Comparison of ENCODE assay signal across 9 cellular contexts in the genomic region with DNA sequence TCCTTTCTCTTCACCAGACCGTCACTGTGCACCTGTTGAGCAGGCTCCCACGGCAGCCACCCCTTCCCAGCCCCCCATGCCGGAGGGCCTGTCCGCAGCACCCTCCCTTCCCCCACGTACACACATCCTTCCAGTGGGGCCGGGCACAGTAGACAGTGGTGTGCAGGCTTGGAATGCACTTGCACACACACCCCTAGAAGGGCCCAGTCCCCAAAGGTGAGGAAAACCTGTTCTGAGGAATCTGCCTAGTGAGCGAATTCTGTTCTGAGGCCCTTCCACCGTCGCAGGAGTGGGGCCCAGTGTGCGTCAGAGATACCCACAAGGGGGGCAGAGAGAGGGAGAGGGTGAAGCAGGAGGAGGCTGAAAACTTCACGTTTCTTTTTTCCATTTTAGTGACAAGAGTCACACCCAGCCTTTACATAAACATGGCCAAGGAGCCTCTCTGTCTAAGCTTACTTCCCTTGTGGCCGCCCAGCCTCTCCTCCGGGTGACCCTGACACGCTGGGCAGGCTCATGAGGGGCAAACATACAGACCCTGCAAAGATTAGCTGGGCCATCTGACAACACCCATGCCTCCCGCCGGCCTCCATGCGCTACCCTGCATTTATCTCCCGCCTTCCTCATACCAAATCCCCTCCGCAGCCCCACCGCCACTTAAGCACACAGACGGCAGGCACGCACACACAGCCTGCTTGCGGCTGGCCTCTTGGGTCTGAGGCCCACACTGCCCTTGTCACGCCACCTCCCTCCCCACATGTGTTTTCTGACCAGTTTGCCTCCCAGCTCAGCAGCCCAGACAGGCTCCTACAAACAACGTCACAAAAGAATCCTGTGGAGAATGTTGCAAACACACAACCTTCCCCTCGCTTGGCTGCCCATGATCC. TPM values are rescaled to one million over a fixed set of nuclear protein-coding genes. Genes with fewer than 3 reads are reported as not detected.
DNase-seq lines count a peak whose midpoint lies in the region; ATAC-seq and TF ChIP-seq lines count a peak whose summit lies in the region.
"Had no signal": no experiment of that assay in that cellular context is flagged by ENCODE, and none has a peak within 500 bp of the region (broad histone marks: within the 10 kb centered on the region; RNA-seq: fewer than 3 reads in every experiment).

No MANE protein-coding gene starts in this region.

- peak overlapping the region; percentile 30 to 73; a peak in 3 of 4 replicates for H4K8ac ChIP-seq in IMR-90 (ENCODE audit: low read depth in 2 of 2, low read length in 2 of 2)

- peak overlapping the region; percentile 94 for H4K91ac ChIP-seq in IMR-90 (ENCODE audit: insufficient read depth, low read depth, low read length)

- H3K4me1 ChIP-seq in A673 (ENCODE audit: insufficient read depth, low read length, poor library complexity, severe bottlenecking) (peaks cover 32% of the 10 kb centered on the region), IMR-90 (ENCODE audit: control insufficient read depth, insufficient read depth, low read length) (peaks cover 23% of the 10 kb centered on the region), osteoblast (ENCODE audit: insufficient read depth, low read length) (peaks cover 35% of the 10 kb centered on the region)

- no peak for TF ChIP-seq CTCF in A673 (conservative IDR thresholded peaks at IDR 0.05; ENCODE audit: low read depth, low read length)
- TF ChIP-seq CTCF in IMR-90 (conservative IDR thresholded peaks at IDR 0.05; ENCODE audit: low read depth, low read length), result no peak
- no peak for TF ChIP-seq CTCF in osteoblast (IDR thresholded peaks at IDR 0.05; ENCODE audit: extremely low read depth, low read depth, low read length)

- H3K9me3 ChIP-seq in A673 (ENCODE audit: low read depth, low read length, poor library complexity, severe bottlenecking) (no peaks in the 10 kb centered on the region), IMR-90 (ENCODE audit: control insufficient read depth, insufficient read depth, low read length) (no peaks in the 10 kb centered on the region), osteoblast (ENCODE audit: low read depth, low read length) (no peaks in the 10 kb centered on the region)

- TF ChIP-seq POLR2A in IMR-90 (IDR thresholded peaks at IDR 0.05; ENCODE audit: low read depth, low read length), result peak; percentile 71; the same call in 1 of the 2 replicates

- peaks cover 27% of the 10 kb centered on the region for H3K9me1 ChIP-seq in IMR-90 (ENCODE audit: insufficient read depth, low read length)

- WGBS in IMR-90 (ENCODE audit: extremely low coverage in 2 of 2, insufficient read length in 1 of 2), 2 experiments, result 24% methylated on average over 6 of the region's 26 CpGs; no CpG with 5 or more reads in 1 of the 2 experiments

- H3K18ac ChIP-seq in IMR-90 (ENCODE audit: low read depth, low read length), result peak overlapping the region; percentile 7; the same call in 1 of the 2 replicates

- dilution Hi-C loops in IMR-90 (cut with HindIII; ENCODE audit: low sequenced_read_pairs, unreplicated experiment), result no loop called here

- H2AK9ac ChIP-seq in IMR-90 (replicated peaks; ENCODE audit: low read depth, low read length, poor library complexity), result peak overlapping the region; percentile 98

- H3K27me3 ChIP-seq in A673 (replicated peaks; ENCODE audit: insufficient read depth, low read depth, low read length, poor library complexity) (no peaks in the 10 kb centered on the region), IMR-90 (ENCODE audit: control insufficient read depth, insufficient read depth, low read length) (no peaks in the 10 kb centered on the region), osteoblast (ENCODE audit: insufficient read depth, low read length) (no peaks in the 10 kb centered on the region)

- H3K79me1 ChIP-seq in IMR-90 (ENCODE audit: low read depth in 1 of 2, low read length in 2 of 2), result peaks cover 5 to 67% of the 10 kb centered on the region in 2 experiments; a peak in 3 of 4 replicates

- peak overlapping the region; percentile 97 for H3K27ac ChIP-seq in A673 (ENCODE audit: low read depth, low read length, poor library complexity, severe bottlenecking)
- peak overlapping the region; percentile 91 for H3K27ac ChIP-seq in IMR-90 (ENCODE audit: insufficient read depth, low read length)
- H3K27ac ChIP-seq in osteoblast (ENCODE audit: low read depth, low read length), result peak overlapping the region; percentile 93

- peaks cover 74% of the 10 kb centered on the region for H3K79me2 ChIP-seq in osteoblast (ENCODE audit: insufficient read depth, low read length)

- H3K36me3 Mint-ChIP-seq in activated naive CD4-positive, alpha-beta T cell treated with anti-CD3 and anti-CD28 coated beads, Interleukin-2, amount 50 U/mL, for 72 hours, result peaks cover 10 to 13% of the 10 kb centered on the region in 2 donors

- no peak for DNase-seq in A673 (ENCODE audit: low spot score)
- peak; percentile 95 for DNase-seq in IMR-90
- no peak for DNase-seq in activated naive CD4-positive, alpha-beta T cell treated with anti-CD3 and anti-CD28 coated beads, Interleukin-2, amount 50 U/mL, for 72 hours (ENCODE audit: low spot score in 2 of 2)
- DNase-seq in globus pallidus (ENCODE audit: low spot score), result peak; percentile 56
- peak; percentile 98 for DNase-seq in osteoblast (ENCODE audit: insufficient read length, low spot score, missing footprints)
- no peak for DNase-seq in HK-2 (ENCODE audit: unreplicated experiment)
- no peak for DNase-seq in ACHN

- peak overlapping the region; percentile 93 for H3K4ac ChIP-seq in IMR-90 (ENCODE audit: low read depth, low read length)

- H3K27ac Mint-ChIP-seq in activated naive CD4-positive, alpha-beta T cell treated with anti-CD3 and anti-CD28 coated beads, Interleukin-2, amount 50 U/mL, for 72 hours, result peak overlapping the region; percentile 84 to 87

- no peak overlapping the region for H2BK20ac ChIP-seq in IMR-90 (ENCODE audit: low read depth, low read length)

- H3K9ac ChIP-seq in IMR-90 (ENCODE audit: low read depth, low read length), result peak overlapping the region; percentile 94

- POLR2A ChIA-PET in A673 (lab: Charles Lee; ENCODE audit: low non-redundant PET), result interaction anchor here (0.6 to 0.9 kb wide), 2 partner anchors 9 to 110 kb away, joined by 3 read pairs; no protein-coding TSS in a partner anchor
- POLR2A ChIA-PET in IMR-90 (lab: Charles Lee; ENCODE audit: unreplicated experiment), result interaction anchor here (0.6 to 1.0 kb wide), 3 partner anchors 17 to 83 kb away, joined by 3 to 8 read pairs (median 4); partner anchors contain the start of gene CHRNB1

- H3K9me3 Mint-ChIP-seq in activated naive CD4-positive, alpha-beta T cell treated with anti-CD3 and anti-CD28 coated beads, Interleukin-2, amount 50 U/mL, for 72 hours, result no peaks in the 10 kb centered on the region

- in situ Hi-C loops in IMR-90 (cut with MboI; ENCODE audit: low sequenced_read_pairs) (no loop called here), ACHN (cut with HindIII; ENCODE audit: low pct_ligation_motif_present, low pct_unique_long_range_greater_than_20kb, low sequenced_read_pairs) (no loop called here)

- intact Hi-C loops in A673 (cut with micrococcal nuclease; ENCODE audit: unreplicated experiment) (no loop called here), IMR-90 (cut with micrococcal nuclease) (loop anchor here (1.0 to 2.0 kb wide), 2 partner anchors 40 to 127 kb away; no protein-coding TSS in a partner anchor)

- ATAC-seq in IMR-90 (ENCODE audit: low read depth), result peak; percentile 60
- peak in 1 of 2 donors; percentile 2 for ATAC-seq in activated naive CD4-positive, alpha-beta T cell treated with anti-CD3 and anti-CD28 coated beads, Interleukin-2, amount 50 U/mL, for 72 hours
- no peak for ATAC-seq in GM18861 (IDR thresholded peaks at IDR 0.05; ENCODE audit: unreplicated experiment)

- no peaks in the 10 kb centered on the region for H3K36me3 ChIP-seq in A673 (ENCODE audit: insufficient read depth, low read length, poor library complexity, severe bottlenecking)
- peaks cover 5% of the 10 kb centered on the region; the same call in 1 of the 2 replicates for H3K36me3 ChIP-seq in IMR-90 (ENCODE audit: control insufficient read depth, insufficient read depth, low read length)
- peaks cover 5% of the 10 kb centered on the region for H3K36me3 ChIP-seq in osteoblast (ENCODE audit: insufficient read depth, low read length)

- H3K4me2 ChIP-seq in IMR-90 (ENCODE audit: low read depth, low read length) (peak overlapping the region; percentile 85), osteoblast (ENCODE audit: insufficient read depth, low read length) (peak overlapping the region; percentile 95)

- CTCF ChIA-PET in A673 (lab: Charles Lee), result no interaction called here
- CTCF ChIA-PET in IMR-90 (lab: Yijun Ruan, JAX), result interaction anchor here (2.2 kb wide), 1 partner anchor 41 kb away, joined by 10 read pairs; no protein-coding TSS in a partner anchor

- BruUV-seq in A673 (replicated peaks; lab: Mats Ljungman, UMichigan), result no TSS peak
- BruUV-seq in IMR-90 (replicated peaks; lab: Mats Ljungman, UMichigan), result no TSS peak

- H3K14ac ChIP-seq in IMR-90 (replicated peaks; ENCODE audit: low read depth, low read length), result peak overlapping the region; percentile 74

- peak overlapping the region; percentile 76 for H2AFZ ChIP-seq in IMR-90 (replicated peaks; ENCODE audit: low read length, poor library complexity)
- no peak overlapping the region for H2AFZ ChIP-seq in osteoblast (ENCODE audit: low read length)

- H3K23ac ChIP-seq in IMR-90 (ENCODE audit: low read depth, low read length), result peak overlapping the region; percentile 81

- H2BK120ac ChIP-seq in IMR-90 (ENCODE audit: low read depth, low read length), result peak overlapping the region; percentile 71

- H4K5ac ChIP-seq in IMR-90 (ENCODE audit: low read depth, low read length), result peak overlapping the region; percentile 0; the same call in 1 of the 2 replicates

- H2BK5ac ChIP-seq in IMR-90 (ENCODE audit: low read depth, low read length, poor library complexity, severe bottlenecking), result peak overlapping the region; percentile 86

- peak overlapping the region; percentile 89 for H2AK5ac ChIP-seq in IMR-90 (ENCODE audit: low read depth, low read length)

- H4K20me1 ChIP-seq in IMR-90 (ENCODE audit: insufficient read depth, low read length) (peaks cover 59% of the 10 kb centered on the region), osteoblast (ENCODE audit: insufficient read depth, low read length) (peaks cover 45% of the 10 kb centered on the region)

- no peak; the same call in 1 of the 2 replicates for TF ChIP-seq RAD21 in IMR-90 (IDR thresholded peaks at IDR 0.05; ENCODE audit: low read length)

- peak overlapping the region; percentile 98 for H3K4me3 ChIP-seq in A673 (ENCODE audit: low read depth, low read length, poor library complexity, severe bottlenecking)
- H3K4me3 ChIP-seq in IMR-90 (ENCODE audit: insufficient read depth, low read depth, low read length), result peak overlapping the region; percentile 76
- peak overlapping the region; percentile 82 for H3K4me3 ChIP-seq in osteoblast (ENCODE audit: insufficient read depth, low read length)

- peak overlapping the region; percentile 84; the same call in 1 of the 2 replicates for H3K56ac ChIP-seq in IMR-90 (ENCODE audit: extremely low read depth, insufficient read depth, low read length)

- no peak overlapping the region for H2BK15ac ChIP-seq in IMR-90 (ENCODE audit: low read depth, low read length)

RNA-seq across cellular contexts. Expression of gene ZBTB4, which starts 1.8 kb away (rescaled TPM):
- total RNA-seq in A673 (2021), result 17.7 and 21.0 TPM in 2 replicates
- 6.3 and 8.3 TPM in 2 replicates for total RNA-seq in IMR-90 (2012; rRNA removed)
- polyA plus RNA-seq in IMR-90 (2012; rRNA removed), result 20.1 and 20.3 TPM in 2 replicates
- 12.2 and 17.4 TPM in 2 replicates for polyA plus RNA-seq in IMR-90 (2012; cell fraction: cytosol; rRNA removed)
- polyA plus RNA-seq in IMR-90 (2012; cell fraction: nucleus; rRNA removed; ENCODE audit: low replicate concordance), result 49.1 and 50.3 TPM in 2 replicates
- 10 to 100 TPM; 21.8 to 26.5 TPM for total RNA-seq in activated naive CD4-positive, alpha-beta T cell treated with anti-CD3 and anti-CD28 coated beads, Interleukin-2, amount 50 U/mL, for 72 hours
- total RNA-seq in osteoblast, result 36.2 and 36.5 TPM in 2 replicates

RNA-seq across cellular contexts. Expression of gene SLC35G6, which starts 3.6 kb away (rescaled TPM):
- total RNA-seq in A673 (2021) (not detected in 2 replicates), IMR-90 (2012; rRNA removed) (not detected in 2 replicates), osteoblast (not detected in 2 replicates)
- polyA plus RNA-seq in IMR-90 (2012; rRNA removed), result not detected in 2 replicates
- polyA plus RNA-seq in IMR-90 (2012; cell fraction: cytosol; rRNA removed), result not detected in 2 replicates
- not detected in 2 replicates for polyA plus RNA-seq in IMR-90 (2012; cell fraction: nucleus; rRNA removed; ENCODE audit: low replicate concordance)
- not detected for total RNA-seq in activated naive CD4-positive, alpha-beta T cell treated with anti-CD3 and anti-CD28 coated beads, Interleukin-2, amount 50 U/mL, for 72 hours
- total RNA-seq: dermis microvascular lymphatic vessel endothelial cell had no signal

RNA-seq across cellular contexts. Expression of gene POLR2A, which starts 6.5 kb away (rescaled TPM):
- 330 and 341 TPM in 2 replicates for total RNA-seq in A673 (2021)
- 56.4 and 56.6 TPM in 2 replicates for total RNA-seq in IMR-90 (2012; rRNA removed)
- 38.4 and 54.0 TPM in 2 replicates for polyA plus RNA-seq in IMR-90 (2012; rRNA removed)
- polyA plus RNA-seq in IMR-90 (2012; cell fraction: cytosol; rRNA removed), result 27.6 and 39.2 TPM in 2 replicates
- polyA plus RNA-seq in IMR-90 (2012; cell fraction: nucleus; rRNA removed; ENCODE audit: low replicate concordance), result 56.8 and 69.7 TPM in 2 replicates
- total RNA-seq in activated naive CD4-positive, alpha-beta T cell treated with anti-CD3 and anti-CD28 coated beads, Interleukin-2, amount 50 U/mL, for 72 hours, result 100 to 1,000 TPM; 280 to 333 TPM
- 95.9 and 101 TPM in 2 replicates for total RNA-seq in osteoblast

RNA-seq across cellular contexts. Expression of gene CHRNB1, which starts 32.8 kb away (rescaled TPM):
- total RNA-seq in A673 (2021) (5.2 and 8.6 TPM in 2 replicates), IMR-90 (2012; rRNA removed) (4.2 and 4.3 TPM in 2 replicates), osteoblast (5.3 and 5.4 TPM in 2 replicates)
- 6.0 and 6.4 TPM in 2 replicates for polyA plus RNA-seq in IMR-90 (2012; rRNA removed)
- polyA plus RNA-seq in IMR-90 (2012; cell fraction: cytosol; rRNA removed), result 7.0 and 8.0 TPM in 2 replicates
- polyA plus RNA-seq in IMR-90 (2012; cell fraction: nucleus; rRNA removed; ENCODE audit: low replicate concordance), result 0.76 and 1.6 TPM in 2 replicates
- 10 to 100 TPM; 12.1 to 17.6 TPM for total RNA-seq in activated naive CD4-positive, alpha-beta T cell treated with anti-CD3 and anti-CD28 coated beads, Interleukin-2, amount 50 U/mL, for 72 hours

RNA-seq across cellular contexts. Expression of gene FGF11, which starts 38.3 kb away (rescaled TPM):
- total RNA-seq in A673 (2021) (18.2 and 24.6 TPM in 2 replicates), IMR-90 (2012; rRNA removed) (0.18 and 0.28 TPM in 2 replicates), osteoblast (0.29 and 0.36 TPM in 2 replicates)
- polyA plus RNA-seq in IMR-90 (2012; rRNA removed), result 0.99 and 1.1 TPM in 2 replicates
- polyA plus RNA-seq in IMR-90 (2012; cell fraction: cytosol; rRNA removed), result 0.96 and 1.8 TPM in 2 replicates
- 3.8 and 3.9 TPM in 2 replicates for polyA plus RNA-seq in IMR-90 (2012; cell fraction: nucleus; rRNA removed; ENCODE audit: low replicate concordance)
- total RNA-seq in activated naive CD4-positive, alpha-beta T cell treated with anti-CD3 and anti-CD28 coated beads, Interleukin-2, amount 50 U/mL, for 72 hours, result 10 to 100 TPM in 1 of 2 donors, 1 to 10 TPM in 1; 2.6 to 35.5 TPM

Comparison
In these comparisons a context has a peak if more than half of its experiments do, and no peak if none do; other contexts are left out.
1. DNase-seq: peak in IMR-90 (single experiment), globus pallidus (single experiment) and osteoblast (single experiment); none in A673 (single experiment), activated naive CD4-positive, alpha-beta T cell treated with anti-CD3 and anti-CD28 coated beads, Interleukin-2, amount 50 U/mL, for 72 hours (0 of 2), HK-2 (single experiment) and ACHN (single experiment).
2. Peak in every context shown above with its lines, with median percentiles within 50 percentile points of each other: H3K27ac ChIP-seq and H3K4me3 ChIP-seq.